22 cellular contexts compared by ENCODE assay signal in the genomic region with DNA sequence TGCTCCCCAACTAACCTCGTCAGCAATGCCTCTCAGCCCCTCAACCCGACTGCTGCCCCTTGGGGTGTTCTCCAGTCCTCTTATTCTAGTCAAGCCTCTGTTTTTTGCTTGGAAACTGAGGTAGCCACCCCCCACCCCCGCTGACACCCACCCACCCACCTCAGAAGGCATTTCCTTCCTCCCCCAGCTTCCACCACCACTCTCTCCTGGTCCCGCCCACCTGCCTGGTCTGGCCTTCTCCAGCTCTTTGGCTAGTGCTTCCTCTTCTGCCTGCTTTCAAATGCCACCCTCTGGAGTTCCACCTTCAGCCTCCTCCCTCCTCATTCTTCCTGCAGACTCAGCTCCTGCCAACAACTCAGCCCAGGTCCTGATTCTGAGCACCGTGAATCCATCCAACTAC. TPM values are rescaled to one million over a fixed set of nuclear protein-coding genes. Genes with fewer than 3 reads are reported as not detected.
"Had no signal": no experiment of that assay in that cellular context is flagged by ENCODE, and none has a peak within 500 bp of the region (broad histone marks: within the 10 kb centered on the region; RNA-seq: fewer than 3 reads in every experiment).

No MANE protein-coding gene starts in this region.

- H3K27me3 ChIP-seq: heart left ventricle, thyroid gland had no signal

- H3K4me3 ChIP-seq: coronary artery, esophagus squamous epithelium, heart left ventricle, thyroid gland had no signal

- H3K4me1 ChIP-seq: esophagus squamous epithelium, thyroid gland had no signal

- H3K36me3 Mint-ChIP-seq: memory B cell had no signal

- H3K4me1 Mint-ChIP-seq: activated B cell treated with CpG ODN at 0.5 μM for 24 hours; activated CD4-positive, alpha-beta T cell treated with anti-CD3 and anti-CD28 coated beads for 36 hours; endodermal cell; memory B cell had no signal

- ATAC-seq: activated CD4-positive, alpha-beta T cell treated with anti-CD3 and anti-CD28 coated beads for 36 hours; heart left ventricle; left cardiac atrium had no signal

- H3K4me3 Mint-ChIP-seq: activated B cell treated with CpG ODN at 0.5 μM for 24 hours; activated CD4-positive, alpha-beta T cell treated with anti-CD3 and anti-CD28 coated beads for 36 hours; activated naive CD4-positive, alpha-beta T cell treated with anti-CD3 and anti-CD28 coated beads for 36 hours; endodermal cell; memory B cell; nephron; T-helper 1 cell treated with Interleukin-12 subunit alpha and Interleukin-12 subunit beta and Interleukin-4 antibody, amounts not matched to agents 30 μg/mL and 1 μg/mL, for 36 hours had no signal

- H3K27ac ChIP-seq: esophagus squamous epithelium, thyroid gland had no signal

- H3K9me3 ChIP-seq: thyroid gland had no signal

- H3K36me3 ChIP-seq: esophagus squamous epithelium, thyroid gland had no signal

- H3K27ac Mint-ChIP-seq: activated B cell treated with CpG ODN at 0.5 μM for 24 hours; activated CD4-positive, alpha-beta T cell treated with anti-CD3 and anti-CD28 coated beads for 36 hours; activated naive CD4-positive, alpha-beta T cell treated with anti-CD3 and anti-CD28 coated beads for 36 hours; endodermal cell; memory B cell; T-helper 1 cell treated with Interleukin-12 subunit alpha and Interleukin-12 subunit beta and Interleukin-4 antibody, amounts not matched to agents 30 μg/mL and 1 μg/mL, for 36 hours had no signal

- DNase-seq: activated B cell treated with CpG ODN at 0.5 μM for 24 hours; activated CD4-positive, alpha-beta T cell treated with anti-CD3 and anti-CD28 coated beads for 36 hours; activated CD4-positive, alpha-beta T cell treated with anti-CD3 and anti-CD28 coated beads, Interleukin-2, amount 50 U/mL, for 4 hours; activated CD8-positive, alpha-beta memory T cell treated with anti-CD3 and anti-CD28 coated beads, Interleukin-2, amount 50 U/mL, for 48 hours; activated naive CD4-positive, alpha-beta T cell treated with anti-CD3 and anti-CD28 coated beads for 36 hours; activated T-cell treated with anti-CD3 and anti-CD28 coated beads, Interleukin-2, amount 50 U/mL, for 48 hours; endodermal cell; esophagus squamous epithelium; heart left ventricle; islet precursor cell; left cardiac atrium; occipital lobe; stimulated activated CD4-positive, alpha-beta T cell treated with anti-CD3 and anti-CD28 coated beads, Interleukin-4, amount 100 ng/mL, for 24 hours; stimulated activated naive CD4-positive, alpha-beta T cell treated with Interleukin-2 at 50 U/mL for 16 hours; T1000; thyroid gland had no signal

RNA-seq across cellular contexts. Expression of gene OLFML2B, which starts 35.3 kb away (rescaled TPM):
- total RNA-seq: activated B cell treated with CpG ODN at 0.5 μM for 24 hours; activated CD8-positive, alpha-beta memory T cell treated with anti-CD3 and anti-CD28 coated beads for 36 hours; bronchial epithelial cell had no signal
